Comparison of ENCODE assay signal across 8 cellular contexts in the genomic region with DNA sequence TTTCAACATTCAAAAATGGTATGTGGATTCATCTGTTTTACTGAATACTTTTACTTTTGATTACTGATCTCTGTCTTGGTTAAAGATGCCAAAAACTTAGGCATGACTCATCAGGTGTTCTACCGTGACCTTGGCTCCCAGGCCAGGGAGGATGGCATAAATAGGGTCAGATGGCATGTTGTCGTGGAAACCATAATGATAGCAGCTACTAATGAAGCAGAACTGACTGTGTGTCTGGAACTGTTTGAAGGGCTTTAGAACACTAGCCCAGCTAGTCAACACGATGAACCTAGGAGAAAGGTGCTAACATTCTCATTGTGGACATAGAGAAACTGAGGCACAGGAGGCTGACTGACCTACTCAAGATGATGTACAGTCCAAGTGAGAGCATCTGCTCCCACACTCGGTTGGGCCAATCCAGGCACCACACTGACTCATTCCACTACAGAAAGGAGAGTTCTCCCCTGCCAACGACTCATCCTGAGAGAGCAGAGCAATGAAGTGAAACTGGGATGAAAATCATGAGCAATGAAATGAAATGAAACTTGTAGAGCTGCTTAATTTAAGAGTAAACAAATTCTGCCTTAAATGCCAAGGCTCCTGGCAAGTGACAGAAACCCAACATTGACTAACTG.
A peak's percentile ranks its signal among the peaks of the same experiment; 100 is the strongest.
DNase-seq lines count a peak whose midpoint lies in the region; ATAC-seq and TF ChIP-seq lines count a peak whose summit lies in the region.

No MANE protein-coding gene starts in this region.

- peaks cover 18% of the 10 kb centered on the region for H3K9me3 Mint-ChIP-seq in activated T-cell treated with anti-CD3 and anti-CD28 coated beads, Interleukin-2, amount 50 U/mL, for 24 hours
- peaks cover 7% of the 10 kb centered on the region for H3K9me3 Mint-ChIP-seq in stimulated activated effector memory CD8-positive, alpha-beta T cell treated with anti-CD3 and anti-CD28 coated beads, Interleukin-12 subunit alpha, Interleukin-12 subunit beta, amount 100 ng/mL, for 72 hours
- no peaks in the 10 kb centered on the region for H3K9me3 Mint-ChIP-seq in endothelial cell (ENCODE audit: unreplicated experiment)

- H3K9me3 ChIP-seq in spleen (no peaks in the 10 kb centered on the region), transverse colon (no peaks in the 10 kb centered on the region)

- in situ Hi-C loops in transverse colon (cut with MboI; ENCODE audit: low pct_ligation_motif_present in 1 of 4, low pct_unique_long_range_greater_than_20kb in 1 of 4, low sequenced_read_pairs in 3 of 4): no loop called here

- H3K27ac Mint-ChIP-seq in activated T-cell treated with anti-CD3 and anti-CD28 coated beads, Interleukin-2, amount 50 U/mL, for 24 hours: peak overlapping the region; percentile 90
- H3K27ac Mint-ChIP-seq in stimulated activated effector memory CD8-positive, alpha-beta T cell treated with anti-CD3 and anti-CD28 coated beads, Interleukin-12 subunit alpha, Interleukin-12 subunit beta, amount 100 ng/mL, for 72 hours: peak overlapping the region; percentile 78
- H3K27ac Mint-ChIP-seq in endothelial cell (ENCODE audit: unreplicated experiment): no peak overlapping the region

- no peak overlapping the region for H3K27ac ChIP-seq in spleen
- H3K27ac ChIP-seq in transverse colon: no peak overlapping the region

- no peaks in the 10 kb centered on the region for H3K36me3 Mint-ChIP-seq in activated T-cell treated with anti-CD3 and anti-CD28 coated beads, Interleukin-2, amount 50 U/mL, for 24 hours (ENCODE audit: low read depth)
- no peaks in the 10 kb centered on the region for H3K36me3 Mint-ChIP-seq in stimulated activated effector memory CD8-positive, alpha-beta T cell treated with anti-CD3 and anti-CD28 coated beads, Interleukin-12 subunit alpha, Interleukin-12 subunit beta, amount 100 ng/mL, for 72 hours
- no peaks in the 10 kb centered on the region for H3K36me3 Mint-ChIP-seq in endothelial cell (ENCODE audit: low read depth, unreplicated experiment)

- H3K36me3 ChIP-seq in spleen: no peaks in the 10 kb centered on the region
- no peaks in the 10 kb centered on the region for H3K36me3 ChIP-seq in transverse colon

- no peak for TF ChIP-seq POLR2A in spleen (IDR thresholded peaks at IDR 0.05)
- TF ChIP-seq POLR2A in transverse colon (IDR thresholded peaks at IDR 0.05): no peak

- intact Hi-C loops in spleen (cut with DNase I; ENCODE audit: low total_unique reads): no loop called here
- intact Hi-C loops in transverse colon (cut with DNase I; ENCODE audit: low total_unique reads): no loop called here

- H3K4me3 Mint-ChIP-seq in activated T-cell treated with anti-CD3 and anti-CD28 coated beads, Interleukin-2, amount 50 U/mL, for 24 hours: peak overlapping the region; percentile 45
- H3K4me3 Mint-ChIP-seq in stimulated activated effector memory CD8-positive, alpha-beta T cell treated with anti-CD3 and anti-CD28 coated beads, Interleukin-12 subunit alpha, Interleukin-12 subunit beta, amount 100 ng/mL, for 72 hours: peak overlapping the region; percentile 76
- H3K4me3 Mint-ChIP-seq in endothelial cell (ENCODE audit: unreplicated experiment): no peak overlapping the region

- DNase-seq in activated CD8-positive, alpha-beta memory T cell treated with anti-CD3 and anti-CD28 coated beads for 24 hours: peak; percentile 61
- DNase-seq in activated CD8-positive, alpha-beta memory T cell treated with anti-CD3 and anti-CD28 coated beads, Interleukin-2, amount 50 U/mL, for 4 hours: no peak
- peak; percentile 55 for DNase-seq in activated T-cell treated with anti-CD3 and anti-CD28 coated beads, Interleukin-2, amount 50 U/mL, for 24 hours
- peak; percentile 19 to 78 for DNase-seq in stimulated activated effector memory CD8-positive, alpha-beta T cell treated with anti-CD3 and anti-CD28 coated beads, Interleukin-12 subunit alpha, Interleukin-12 subunit beta, amount 100 ng/mL, for 72 hours (ENCODE audit: low spot score in 2 of 2)
- DNase-seq in spleen (no peak), endothelial cell (ENCODE audit: low spot score) (no peak), transverse colon (no peak)

- TF ChIP-seq CTCF in spleen (IDR thresholded peaks at IDR 0.05 in 8 of 11, conservative IDR thresholded peaks at IDR 0.05 in 3 of 11): no peak
- no peak for TF ChIP-seq CTCF in endothelial cell (IDR thresholded peaks at IDR 0.05; ENCODE audit: unreplicated experiment)
- TF ChIP-seq CTCF in transverse colon (IDR thresholded peaks at IDR 0.05): no peak

- H3K4me3 ChIP-seq in spleen: no peak overlapping the region
- H3K4me3 ChIP-seq in transverse colon: no peak overlapping the region

- 56 to 82% (median 60%) methylated on average over 5 of the region's 5 CpGs for WGBS in spleen, 5 donors
- 60 to 71% methylated on average over 1 to 5 of the region's 5 CpGs for WGBS in transverse colon (ENCODE audit: low coverage in 1 of 2), 2 donors

- peaks cover 54% of the 10 kb centered on the region for H3K4me1 Mint-ChIP-seq in activated T-cell treated with anti-CD3 and anti-CD28 coated beads, Interleukin-2, amount 50 U/mL, for 24 hours (ENCODE audit: low read depth)
- peaks cover 42% of the 10 kb centered on the region for H3K4me1 Mint-ChIP-seq in stimulated activated effector memory CD8-positive, alpha-beta T cell treated with anti-CD3 and anti-CD28 coated beads, Interleukin-12 subunit alpha, Interleukin-12 subunit beta, amount 100 ng/mL, for 72 hours
- H3K4me1 Mint-ChIP-seq in endothelial cell (ENCODE audit: unreplicated experiment): no peaks in the 10 kb centered on the region

- H3K27me3 Mint-ChIP-seq in activated T-cell treated with anti-CD3 and anti-CD28 coated beads, Interleukin-2, amount 50 U/mL, for 24 hours: peaks cover 23% of the 10 kb centered on the region
- H3K27me3 Mint-ChIP-seq in endothelial cell (ENCODE audit: unreplicated experiment): no peaks in the 10 kb centered on the region

- peak; percentile 72 for ATAC-seq in HG03025 (IDR thresholded peaks at IDR 0.05; ENCODE audit: low FRiP score, unreplicated experiment)
- ATAC-seq in stimulated activated effector memory CD8-positive, alpha-beta T cell treated with anti-CD3 and anti-CD28 coated beads, Interleukin-12 subunit alpha, Interleukin-12 subunit beta, amount 100 ng/mL, for 72 hours: peak; percentile 92

- H3K27me3 ChIP-seq in spleen (replicated peaks in 1 of 7) (no peaks in the 10 kb centered on the region), transverse colon (no peaks in the 10 kb centered on the region)

- H3K4me1 ChIP-seq in spleen: peaks cover 0 to 24% (median 4%) of the 10 kb centered on the region in 6 donors
- peaks cover 0 to 12% (median 2%) of the 10 kb centered on the region in 4 donors for H3K4me1 ChIP-seq in transverse colon

- TF ChIP-seq EP300 in transverse colon (IDR thresholded peaks at IDR 0.05; ENCODE audit: low read depth): no peak

Comparison
In these comparisons a context has a peak if more than half of its experiments do, and no peak if none do; other contexts are left out.
1. DNase-seq: peak in activated CD8-positive, alpha-beta memory T cell treated with anti-CD3 and anti-CD28 coated beads for 24 hours (single experiment), activated T-cell treated with anti-CD3 and anti-CD28 coated beads, Interleukin-2, amount 50 U/mL, for 24 hours (single experiment) and stimulated activated effector memory CD8-positive, alpha-beta T cell treated with anti-CD3 and anti-CD28 coated beads, Interleukin-12 subunit alpha, Interleukin-12 subunit beta, amount 100 ng/mL, for 72 hours (2 of 2); none in activated CD8-positive, alpha-beta memory T cell treated with anti-CD3 and anti-CD28 coated beads, Interleukin-2, amount 50 U/mL, for 4 hours (single experiment), spleen (single experiment), endothelial cell (single experiment) and transverse colon (single experiment).